In the genomic region with DNA sequence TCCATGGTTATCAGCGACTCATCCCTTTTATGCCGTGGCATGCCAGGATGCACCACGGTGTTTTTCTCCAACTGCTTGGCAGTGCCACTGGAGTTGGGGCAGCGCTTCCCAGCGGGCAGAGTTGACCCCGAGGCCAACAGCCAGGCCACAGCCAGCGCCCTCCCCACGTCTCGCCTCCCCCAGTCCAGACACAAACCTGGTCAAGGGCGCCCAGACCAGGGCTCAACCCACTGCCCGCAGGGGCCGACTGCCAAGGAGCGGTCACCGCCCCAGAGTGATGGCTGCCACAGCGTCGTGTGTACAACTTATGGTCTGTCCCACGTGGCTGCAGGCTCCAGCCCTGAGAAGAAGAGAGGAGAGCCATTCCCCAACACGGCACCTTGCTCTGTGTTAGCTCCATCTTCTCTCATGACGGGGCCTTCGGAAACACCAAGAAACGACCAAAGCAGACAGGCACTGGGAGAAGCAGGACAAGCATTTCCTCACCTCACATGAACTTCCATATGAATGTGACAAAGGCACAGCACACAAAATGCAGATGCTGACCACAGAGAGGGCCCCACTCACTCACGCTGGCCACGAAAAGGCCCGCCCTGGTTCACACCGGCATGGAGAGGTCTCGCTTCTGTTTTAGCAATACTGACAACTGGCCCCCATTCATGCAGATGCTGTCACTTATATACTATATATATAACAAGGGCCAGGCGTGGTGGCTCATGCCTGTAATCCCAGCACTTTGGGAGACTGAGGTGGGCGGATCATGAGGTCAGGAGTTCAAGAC, we compare ENCODE assay signal across 2 cellular contexts.
A peak's percentile ranks its signal among the peaks of the same experiment; 100 is the strongest.
TF ChIP-seq lines count a peak whose summit lies in the region.

No MANE protein-coding gene starts in this region.

TF ChIP-seq in GM12878, 131 proteins besides CTCF, POLR2A, EP300 and RAD21:
- TF ChIP-seq RUNX3 (IDR thresholded peaks at IDR 0.05; ENCODE audit: low read length) (peak; percentile 36; the same call in 1 of the 2 replicates), NFYA (IDR thresholded peaks at IDR 0.05; ENCODE audit: borderline replicate concordance, low read depth, low read length) (no peak), CHD1 (IDR thresholded peaks at IDR 0.05; ENCODE audit: low read depth, low read length) (no peak), SREBF2 (IDR thresholded peaks at IDR 0.05; ENCODE audit: low read length) (no peak), NR2C1 (IDR thresholded peaks at IDR 0.05) (no peak), KDM1A (IDR thresholded peaks at IDR 0.05; ENCODE audit: borderline replicate concordance) (no peak), NR2F1 (conservative IDR thresholded peaks at IDR 0.05) (0 out of 2 replicates have a peak, but pooled peaks have one; percentile 6)
- TF ChIP-seq, protein P1, sequence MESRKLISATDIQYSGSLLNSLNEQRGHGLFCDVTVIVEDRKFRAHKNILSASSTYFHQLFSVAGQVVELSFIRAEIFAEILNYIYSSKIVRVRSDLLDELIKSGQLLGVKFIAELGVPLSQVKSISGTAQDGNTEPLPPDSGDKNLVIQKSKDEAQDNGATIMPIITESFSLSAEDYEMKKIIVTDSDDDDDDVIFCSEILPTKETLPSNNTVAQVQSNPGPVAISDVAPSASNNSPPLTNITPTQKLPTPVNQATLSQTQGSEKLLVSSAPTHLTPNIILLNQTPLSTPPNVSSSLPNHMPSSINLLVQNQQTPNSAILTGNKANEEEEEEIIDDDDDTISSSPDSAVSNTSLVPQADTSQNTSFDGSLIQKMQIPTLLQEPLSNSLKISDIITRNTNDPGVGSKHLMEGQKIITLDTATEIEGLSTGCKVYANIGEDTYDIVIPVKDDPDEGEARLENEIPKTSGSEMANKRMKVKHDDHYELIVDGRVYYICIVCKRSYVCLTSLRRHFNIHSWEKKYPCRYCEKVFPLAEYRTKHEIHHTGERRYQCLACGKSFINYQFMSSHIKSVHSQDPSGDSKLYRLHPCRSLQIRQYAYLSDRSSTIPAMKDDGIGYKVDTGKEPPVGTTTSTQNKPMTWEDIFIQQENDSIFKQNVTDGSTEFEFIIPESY (IDR thresholded peaks at IDR 0.05), result no peak
- TF ChIP-seq, protein P2, sequence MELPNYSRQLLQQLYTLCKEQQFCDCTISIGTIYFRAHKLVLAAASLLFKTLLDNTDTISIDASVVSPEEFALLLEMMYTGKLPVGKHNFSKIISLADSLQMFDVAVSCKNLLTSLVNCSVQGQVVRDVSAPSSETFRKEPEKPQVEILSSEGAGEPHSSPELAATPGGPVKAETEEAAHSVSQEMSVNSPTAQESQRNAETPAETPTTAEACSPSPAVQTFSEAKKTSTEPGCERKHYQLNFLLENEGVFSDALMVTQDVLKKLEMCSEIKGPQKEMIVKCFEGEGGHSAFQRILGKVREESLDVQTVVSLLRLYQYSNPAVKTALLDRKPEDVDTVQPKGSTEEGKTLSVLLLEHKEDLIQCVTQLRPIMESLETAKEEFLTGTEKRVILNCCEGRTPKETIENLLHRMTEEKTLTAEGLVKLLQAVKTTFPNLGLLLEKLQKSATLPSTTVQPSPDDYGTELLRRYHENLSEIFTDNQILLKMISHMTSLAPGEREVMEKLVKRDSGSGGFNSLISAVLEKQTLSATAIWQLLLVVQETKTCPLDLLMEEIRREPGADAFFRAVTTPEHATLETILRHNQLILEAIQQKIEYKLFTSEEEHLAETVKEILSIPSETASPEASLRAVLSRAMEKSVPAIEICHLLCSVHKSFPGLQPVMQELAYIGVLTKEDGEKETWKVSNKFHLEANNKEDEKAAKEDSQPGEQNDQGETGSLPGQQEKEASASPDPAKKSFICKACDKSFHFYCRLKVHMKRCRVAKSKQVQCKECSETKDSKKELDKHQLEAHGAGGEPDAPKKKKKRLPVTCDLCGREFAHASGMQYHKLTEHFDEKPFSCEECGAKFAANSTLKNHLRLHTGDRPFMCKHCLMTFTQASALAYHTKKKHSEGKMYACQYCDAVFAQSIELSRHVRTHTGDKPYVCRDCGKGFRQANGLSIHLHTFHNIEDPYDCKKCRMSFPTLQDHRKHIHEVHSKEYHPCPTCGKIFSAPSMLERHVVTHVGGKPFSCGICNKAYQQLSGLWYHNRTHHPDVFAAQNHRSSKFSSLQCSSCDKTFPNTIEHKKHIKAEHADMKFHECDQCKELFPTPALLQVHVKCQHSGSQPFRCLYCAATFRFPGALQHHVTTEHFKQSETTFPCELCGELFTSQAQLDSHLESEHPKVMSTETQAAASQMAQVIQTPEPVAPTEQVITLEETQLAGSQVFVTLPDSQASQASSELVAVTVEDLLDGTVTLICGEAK (IDR thresholded peaks at IDR 0.05; ENCODE audit: borderline replicate concordance), result no peak

TF ChIP-seq in HEK293T, 16 proteins besides CTCF, POLR2A, EP300 and RAD21:
- TF ChIP-seq CTBP1 (IDR thresholded peaks at IDR 0.05; ENCODE audit: borderline replicate concordance), result no peak
- no peak for TF ChIP-seq ARNT (IDR thresholded peaks at IDR 0.05)
- TF ChIP-seq SP1 (IDR thresholded peaks at IDR 0.05), result no peak
- no peak for TF ChIP-seq BHLHE40 (IDR thresholded peaks at IDR 0.05; ENCODE audit: borderline replicate concordance)
- TF ChIP-seq FOXK2 (IDR thresholded peaks at IDR 0.05), result no peak
- TF ChIP-seq NFRKB (IDR thresholded peaks at IDR 0.05), result no peak
- TF ChIP-seq TARDBP (IDR thresholded peaks at IDR 0.05), result no peak
- TF ChIP-seq HDGF (IDR thresholded peaks at IDR 0.05; ENCODE audit: borderline replicate concordance), result no peak
- TF ChIP-seq FOXM1 (IDR thresholded peaks at IDR 0.05; ENCODE audit: borderline replicate concordance), result no peak
- no peak for TF ChIP-seq FOXA1 (IDR thresholded peaks at IDR 0.05)
- no peak for TF ChIP-seq LEF1 (IDR thresholded peaks at IDR 0.05; ENCODE audit: borderline replicate concordance)
